In the genomic region with DNA sequence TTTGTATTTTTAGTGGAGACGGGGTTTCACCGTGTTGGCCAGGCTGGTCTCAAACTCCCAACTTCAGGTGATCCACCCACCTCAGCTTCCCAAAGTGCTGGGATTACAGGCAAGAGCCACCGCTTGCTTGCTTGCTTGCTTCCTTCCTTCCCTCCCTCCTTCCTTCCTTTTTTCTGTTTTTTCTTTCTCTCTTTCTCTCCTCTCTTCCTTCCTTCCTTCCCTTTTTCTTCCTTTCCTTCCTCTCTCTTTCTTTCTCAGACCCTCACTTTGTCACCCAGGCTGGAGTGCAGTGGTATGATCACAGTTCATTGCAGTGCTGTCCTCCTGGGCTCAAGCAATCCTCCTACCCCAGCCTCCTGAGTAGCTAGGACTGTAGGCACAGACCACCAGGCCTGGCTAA, we compare ENCODE assay signal across 5 cellular contexts. TPM values are rescaled to one million over a fixed set of nuclear protein-coding genes. Genes with fewer than 3 reads are reported as not detected.
"Had no signal": no experiment of that assay in that cellular context is flagged by ENCODE, and none has a peak within 500 bp of the region (broad histone marks: within the 10 kb centered on the region; RNA-seq: fewer than 3 reads in every experiment).

No MANE protein-coding gene starts in this region.

RNA-seq across cellular contexts. Expression of gene EPO, which starts 19.2 kb away (rescaled TPM):
- total RNA-seq: H4, H7, HFFc6, HT1080 had no signal
- polyA plus RNA-seq: IgD-negative memory B cell had no signal

RNA-seq across cellular contexts. Expression of gene ZAN, which starts 32.3 kb away (rescaled TPM):
- total RNA-seq: H4, HFFc6, HT1080 had no signal
- polyA plus RNA-seq: IgD-negative memory B cell had no signal
